8 cellular contexts compared by ENCODE assay signal in the genomic region with DNA sequence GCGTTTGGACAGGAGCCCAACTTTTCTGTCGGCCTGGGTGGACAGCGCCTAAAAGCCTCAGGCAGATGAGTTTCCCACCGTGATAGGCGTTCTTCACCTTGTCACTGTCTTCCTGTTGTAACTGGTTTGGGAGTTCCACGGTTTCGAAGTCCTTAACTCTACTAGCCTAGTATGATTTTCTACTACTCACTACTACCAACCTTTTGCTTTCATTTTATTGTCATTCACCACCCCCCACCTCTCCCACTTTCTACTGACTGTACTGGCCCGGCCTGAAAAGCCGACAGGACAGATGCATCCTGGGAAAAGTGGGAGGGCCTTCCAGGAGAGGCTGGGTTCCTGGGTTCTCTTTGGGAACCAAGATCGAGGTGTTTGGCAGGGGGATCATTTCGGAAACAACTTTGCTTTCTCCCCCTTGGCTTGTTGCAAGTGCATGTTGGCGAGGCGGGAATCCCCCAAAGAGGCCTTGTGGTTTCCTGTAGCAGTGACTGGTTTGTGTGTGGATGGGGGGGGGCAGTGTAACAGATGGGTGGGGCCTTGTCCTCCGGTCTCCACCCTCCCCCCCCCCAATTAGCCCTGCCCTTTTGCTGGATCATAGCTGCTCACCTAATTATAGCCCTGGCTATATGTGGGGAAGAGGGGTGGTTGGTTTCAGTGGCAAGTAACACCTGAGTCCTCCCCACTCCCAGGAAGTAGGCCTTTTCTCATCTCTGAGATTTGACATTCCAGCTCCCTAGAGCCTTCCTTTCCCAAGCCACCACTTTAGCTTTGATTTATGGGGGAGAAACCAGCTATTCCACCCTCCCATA. TPM values are rescaled to one million over a fixed set of nuclear protein-coding genes. Genes with fewer than 3 reads are reported as not detected.
A peak's percentile ranks its signal among the peaks of the same experiment; 100 is the strongest.
DNase-seq lines count a peak whose midpoint lies in the region; ATAC-seq and TF ChIP-seq lines count a peak whose summit lies in the region.

No MANE protein-coding gene starts in this region.

- TF ChIP-seq CTCF in GM12865 (IDR thresholded peaks at IDR 0.05; ENCODE audit: insufficient read depth, low read depth, low read length, missing control alignments) (no peak), prostate gland (IDR thresholded peaks at IDR 0.05) (peak in 1 of 4 experiments; percentile 10)

- DNase-seq in GM12865 (ENCODE audit: low read depth) (peak; percentile 95), NCI-H1048 (lab: John Stamatoyannopoulos, UW) (peak; percentile 70), T-cell (peak; percentile 65 to 96 (median 90)), amniotic epithelial cell (ENCODE audit: low read depth) (peak; percentile 77), left cardiac atrium (peak; percentile 81), prostate gland (ENCODE audit: low spot score) (peak; percentile 88), ureter (ENCODE audit: low spot score) (peak; percentile 88)

- peaks cover 47% of the 10 kb centered on the region for H3K36me3 Mint-ChIP-seq in T-cell

- no peaks in the 10 kb centered on the region for H3K27me3 ChIP-seq in prostate gland (replicated peaks; ENCODE audit: insufficient read depth)

- CTCF ChIA-PET in T-cell (lab: Charles Lee): interaction anchor here (0.6 to 1.9 kb wide), 5 partner anchors 9 to 261 kb away, joined by 3 to 10 read pairs (median 4); a partner anchor contains a TSS

- H3K4me3 ChIP-seq in GM12865 (ENCODE audit: low read depth, low read length): peak overlapping the region; percentile 80
- peak overlapping the region; percentile 99 for H3K4me3 ChIP-seq in prostate gland

- peaks cover 48 to 56% (median 53%) of the 10 kb centered on the region in 3 donors for H3K4me1 Mint-ChIP-seq in T-cell

- peaks cover 8 to 12% of the 10 kb centered on the region in 2 donors for H3K36me3 ChIP-seq in prostate gland

- no peaks in the 10 kb centered on the region for H3K9me3 Mint-ChIP-seq in T-cell

- peak overlapping the region; percentile 80 to 96 (median 93) for H3K4me3 Mint-ChIP-seq in T-cell

- WGBS in prostate gland: under 1% methylated on average over 14 of the region's 14 CpGs

- intact Hi-C loops in left cardiac atrium (cut with DNase I): no loop called here
- intact Hi-C loops in prostate gland (cut with DNase I): no loop called here

- no peaks in the 10 kb centered on the region for H3K27me3 Mint-ChIP-seq in T-cell

- POLR2A ChIA-PET in T-cell (lab: Charles Lee): interaction anchor here (0.5 to 1.5 kb wide), 8 partner anchors 21 to 842 kb away, joined by 3 to 10 read pairs (median 4); a partner anchor contains a TSS

- TF ChIP-seq POLR2A in prostate gland (IDR thresholded peaks at IDR 0.05): peak; percentile 70

- peak overlapping the region; percentile 97 to 99 for H3K27ac ChIP-seq in prostate gland

- peaks cover 11% of the 10 kb centered on the region for H3K4me1 ChIP-seq in prostate gland (replicated peaks)

- H3K9me3 ChIP-seq in prostate gland: no peaks in the 10 kb centered on the region

- ATAC-seq in T-cell (replicated peaks in 1 of 4) (peak; percentile 27 to 43 (median 28)), left cardiac atrium (peak; percentile 6 to 31), HG03469 (IDR thresholded peaks at IDR 0.05; ENCODE audit: unreplicated experiment) (no peak)

- H3K27ac Mint-ChIP-seq in T-cell: peak overlapping the region; percentile 96 to 97

RNA-seq across cellular contexts. Expression of a gene that starts 1.4 kb away (rescaled TPM):
- total RNA-seq in T-cell: 100 to 1,000 TPM; 286 to 481 (median 306) TPM
- total RNA-seq in left cardiac atrium: 100 to 1,000 TPM; 274 to 374 TPM
- 100 to 1,000 TPM; 172 to 195 TPM for total RNA-seq in prostate gland
- 425 TPM for total RNA-seq in ureter

RNA-seq across cellular contexts. Expression of a gene that starts 6.3 kb away (rescaled TPM):
- 100 to 1,000 TPM; 114 to 129 (median 125) TPM for total RNA-seq in T-cell
- 10 to 100 TPM; 59.3 to 63.4 TPM for total RNA-seq in left cardiac atrium
- total RNA-seq in prostate gland: 100 to 1,000 TPM in 1 of 2 donors, 10 to 100 TPM in 1; 88.4 to 140 TPM
- total RNA-seq in ureter: 67.6 TPM

RNA-seq across cellular contexts. Expression of a gene that starts 14.4 kb away (rescaled TPM):
- under 1 TPM in 4 of 5 donors, not detected in 1; 0.20 to 0.57 (median 0.45) TPM for total RNA-seq in T-cell
- total RNA-seq in left cardiac atrium: 1 to 10 TPM; 1.2 to 1.9 TPM
- total RNA-seq in prostate gland: 10 to 100 TPM in 1 of 2 donors, under 1 TPM in 1; 0.64 to 49.1 TPM
- total RNA-seq in ureter: not detected

RNA-seq across cellular contexts. Expression of a gene that starts 20.3 kb away (rescaled TPM):
- 10 to 100 TPM; 49.5 to 90.2 (median 80.0) TPM for total RNA-seq in T-cell
- total RNA-seq in left cardiac atrium: 10 to 100 TPM; 24.8 to 38.8 TPM
- 10 to 100 TPM; 15.7 to 36.0 TPM for total RNA-seq in prostate gland
- total RNA-seq in ureter: 49.6 TPM

RNA-seq across cellular contexts. Expression of a gene that starts 27.3 kb away (rescaled TPM):
- total RNA-seq in T-cell (under 1 TPM in 1 of 5 donors, not detected in 4; 0.06 TPM), left cardiac atrium (10 to 100 TPM; 79.1 to 87.6 TPM), prostate gland (10 to 100 TPM; 13.8 to 27.4 TPM), ureter (11.2 TPM)
